Comparison of ENCODE assay signal across 1 cellular context in genomic region chr22:23750744-23751440, GRCh38.
TF ChIP-seq lines count a peak whose summit lies in the region.

TSS of gene ZNF70 (minus strand) at chr22:23751112. CDS start at chr22:23745140, 5,972 bp downstream.

TF ChIP-seq in GM12878, 131 proteins besides CTCF, POLR2A, EP300 and RAD21 (continued from another document and continues in another):
- TF ChIP-seq RELB (IDR thresholded peaks at IDR 0.05; ENCODE audit: low read depth) (no peak), BCL3 (IDR thresholded peaks at IDR 0.05; ENCODE audit: borderline replicate concordance, insufficient read depth, low read depth, low read length, poor library complexity, severe bottlenecking) (no peak), EED (IDR thresholded peaks at IDR 0.05; ENCODE audit: low read depth) (no peak), SIX5 (IDR thresholded peaks at IDR 0.05; ENCODE audit: low read depth, low read length, severe bottlenecking) (no peak), RELA (IDR thresholded peaks at IDR 0.05; ENCODE audit: borderline replicate concordance, partially characterized antibody) (no peak), DPF2 (IDR thresholded peaks at IDR 0.05) (0 out of 2 replicates have a peak, but pooled peaks have one; percentile 46), ATF7 (IDR thresholded peaks at IDR 0.05; ENCODE audit: low read depth) (no peak), EGR1 (IDR thresholded peaks at IDR 0.05; ENCODE audit: borderline replicate concordance in 1 of 2, low read depth in 2 of 2, low read length in 2 of 2) (peak in 1 of 2 experiments; percentile 83; a peak in 2 of 3 replicates), BACH1 (IDR thresholded peaks at IDR 0.05; ENCODE audit: borderline replicate concordance) (0 out of 2 replicates have a peak, but pooled peaks have one; percentile 30), STAT3 (IDR thresholded peaks at IDR 0.05; ENCODE audit: low read depth, low read length) (no peak), IKZF1 (conservative IDR thresholded peaks at IDR 0.05) (peak; percentile 67), CUX1 (IDR thresholded peaks at IDR 0.05; ENCODE audit: insufficient replicate concordance, low read depth, low read length) (no peak), POU2F2 (IDR thresholded peaks at IDR 0.05; ENCODE audit: borderline replicate concordance, low read depth, low read length) (no peak; the same call in 2 of the 3 replicates), HDGF (IDR thresholded peaks at IDR 0.05) (no peak), ZNF687 (IDR thresholded peaks at IDR 0.05) (peak; percentile 49; the same call in 1 of the 2 replicates), SUZ12 (IDR thresholded peaks at IDR 0.05; ENCODE audit: unreplicated experiment) (no peak), NR2C1 (IDR thresholded peaks at IDR 0.05) (peak; percentile 40; the same call in 1 of the 2 replicates), ZBTB33 (IDR thresholded peaks at IDR 0.05) (no peak), GATAD2B (conservative IDR thresholded peaks at IDR 0.05; ENCODE audit: low read depth) (peak; percentile 73), RFX5 (IDR thresholded peaks at IDR 0.05; ENCODE audit: low read depth, low read length) (peak; percentile 88), IKZF2 (IDR thresholded peaks at IDR 0.05) (0 out of 4 replicates have a peak, but pooled peaks of 1 of the 2 experiments have one; percentile 7), PML (IDR thresholded peaks at IDR 0.05; ENCODE audit: low read length) (no peak), SMAD1 (IDR thresholded peaks at IDR 0.05; ENCODE audit: low read depth, partially characterized antibody) (no peak), SP1 (IDR thresholded peaks at IDR 0.05; ENCODE audit: low read depth, low read length) (no peak), BHLHE40 (IDR thresholded peaks at IDR 0.05; ENCODE audit: borderline replicate concordance in 1 of 2, low read depth in 2 of 2, low read length in 1 of 2) (peak; percentile 26 to 75; a peak in 3 of 4 replicates), PAX5 (IDR thresholded peaks at IDR 0.05; ENCODE audit: borderline replicate concordance, low read depth, low read length) (peak; percentile 6; the same call in 1 of the 2 replicates), ZBTB40 (IDR thresholded peaks at IDR 0.05; ENCODE audit: borderline replicate concordance) (no peak), ZNF207 (IDR thresholded peaks at IDR 0.05; ENCODE audit: borderline replicate concordance) (no peak), CEBPZ (IDR thresholded peaks at IDR 0.05; ENCODE audit: low read depth, low read length) (no peak), RB1 (IDR thresholded peaks at IDR 0.05; ENCODE audit: borderline replicate concordance) (no peak)
